ENCODE assay signal across 1 cellular context in genomic region chr20:31666258-31667042, GRCh38.
TF ChIP-seq lines count a peak whose summit lies in the region.

No MANE protein-coding gene starts in this region.

TF ChIP-seq in IMR-90, 13 proteins besides CTCF, POLR2A, EP300 and RAD21 (continued from another document):
- TF ChIP-seq MAZ (IDR thresholded peaks at IDR 0.05; ENCODE audit: borderline replicate concordance, low read depth, low read length) (no peak), CHD1 (IDR thresholded peaks at IDR 0.05; ENCODE audit: low read depth, low read length) (no peak), MAFK (IDR thresholded peaks at IDR 0.05; ENCODE audit: low read depth, low read length) (no peak), FOS (IDR thresholded peaks at IDR 0.05; ENCODE audit: low read depth, low read length) (no peak), MXI1 (IDR thresholded peaks at IDR 0.05; ENCODE audit: borderline replicate concordance, low read depth, low read length) (no peak)
